11 cellular contexts compared by ENCODE assay signal in the genomic region with DNA sequence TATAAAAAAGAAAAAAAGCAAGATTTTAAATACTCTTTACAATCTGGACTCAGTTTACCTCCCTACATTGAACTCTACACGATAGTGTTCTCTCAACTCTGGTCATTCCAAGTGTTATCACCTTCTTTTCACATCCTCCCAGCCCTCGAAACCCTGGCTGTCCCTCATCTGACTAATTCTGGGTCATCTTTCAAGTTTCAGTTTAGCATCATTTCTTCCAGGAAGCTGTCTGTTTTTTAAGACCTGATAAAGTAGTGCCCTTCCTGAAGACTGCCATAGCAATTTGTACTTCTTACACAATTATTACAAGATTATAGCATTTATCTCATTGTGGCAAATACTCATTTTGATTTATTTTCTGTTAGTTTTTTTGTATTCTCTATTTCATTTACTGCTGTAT. TPM values are rescaled to one million over a fixed set of nuclear protein-coding genes. Genes with fewer than 3 reads are reported as not detected.
DNase-seq lines count a peak whose midpoint lies in the region; ATAC-seq, FAIRE-seq and TF ChIP-seq lines count a peak whose summit lies in the region.
"Had no signal": no experiment of that assay in that cellular context is flagged by ENCODE, and none has a peak within 500 bp of the region (broad histone marks: within the 10 kb centered on the region; RNA-seq: fewer than 3 reads in every experiment).

No MANE protein-coding gene starts in this region.

- H3K4me1 Mint-ChIP-seq in activated T-cell treated with anti-CD3 and anti-CD28 coated beads, Interleukin-2, amount 50 U/mL, for 24 hours (ENCODE audit: low read depth): peaks cover 18% of the 10 kb centered on the region
- peaks cover 11% of the 10 kb centered on the region for H3K4me1 Mint-ChIP-seq in activated T-helper 17 cell treated with anti-CD3 and anti-CD28 coated beads, Interleukin-2, amount 50 U/mL, for 72 hours

- 93% methylated on average over 2 of the region's 2 CpGs for WGBS in HepG2 (ENCODE audit: low lambda C conversion rate)

- H3K4me2 ChIP-seq in HepG2 (ENCODE audit: low read depth, low read length): peak overlapping the region; percentile 97

- ATAC-seq in activated T-helper 17 cell treated with anti-CD3 and anti-CD28 coated beads, Interleukin-2, amount 50 U/mL, for 72 hours (replicated peaks): peak; percentile 22
- no peak for ATAC-seq in HepG2
- no peak for ATAC-seq in thoracic aorta (ENCODE audit: insufficient number of reproducible peaks, low FRiP score, low read depth)

- TF ChIP-seq EP300 in HepG2 (IDR thresholded peaks at IDR 0.05; ENCODE audit: low read depth in 2 of 2, low read length in 2 of 2) (no peak), HepG2 (CRISPR knock-in tag; IDR thresholded peaks at IDR 0.05; ENCODE audit: borderline replicate concordance) (no peak)

- H3K4me3 Mint-ChIP-seq in activated T-cell treated with anti-CD3 and anti-CD28 coated beads, Interleukin-2, amount 50 U/mL, for 24 hours: peak overlapping the region; percentile 98
- H3K4me3 Mint-ChIP-seq in activated T-helper 17 cell treated with anti-CD3 and anti-CD28 coated beads, Interleukin-2, amount 50 U/mL, for 72 hours: peak overlapping the region; percentile 89

- H3K27me3 ChIP-seq in HepG2 (ENCODE audit: control insufficient read depth in 1 of 2, insufficient read depth in 2 of 2, low read length in 2 of 2) (no peaks in the 10 kb centered on the region), thoracic aorta (replicated peaks; ENCODE audit: insufficient read depth) (no peaks in the 10 kb centered on the region)
- H3K27me3 ChIP-seq: BE2C, Peyer's patch had no signal

- intact Hi-C loops in HepG2 (cut with micrococcal nuclease; ENCODE audit: unreplicated experiment): no loop called here

- DNase-seq in activated T-cell treated with anti-CD3 and anti-CD28 coated beads, Interleukin-2, amount 50 U/mL, for 24 hours: no peak
- DNase-seq in activated T-cell treated with anti-CD3 and anti-CD28 coated beads for 4 hours: no peak
- no peak for DNase-seq in HepG2 (ENCODE audit: low spot score)
- DNase-seq in thoracic aorta (ENCODE audit: low spot score): no peak
- no peak for DNase-seq in NCI-H748 treated with DMSO at 0.1 percent for 48 hours (lab: John Stamatoyannopoulos, UW)
- DNase-seq in GM13977 (ENCODE audit: low spot score): no peak
- no peak for DNase-seq in ecto neural progenitor cell (ENCODE audit: low spot score)
- DNase-seq: BE2C, islet precursor cell, Peyer's patch had no signal

- H2AFZ ChIP-seq in HepG2 (ENCODE audit: low read length): no peak overlapping the region

- H3K36me3 ChIP-seq in HepG2 (replicated peaks in 1 of 2; ENCODE audit: control insufficient read depth in 1 of 2, insufficient read depth in 2 of 2, low read length in 2 of 2) (no peaks in the 10 kb centered on the region), thoracic aorta (no peaks in the 10 kb centered on the region)
- H3K36me3 ChIP-seq: BE2C, Peyer's patch had no signal

- H3K9me3 ChIP-seq in HepG2 (ENCODE audit: low read length) (no peaks in the 10 kb centered on the region), thoracic aorta (no peaks in the 10 kb centered on the region)
- H3K9me3 ChIP-seq: BE2C, Peyer's patch had no signal

- no peak for FAIRE-seq in HepG2 (lab: Jason Lieb, UNC)

- TF ChIP-seq CTCF in HepG2 (CRISPR knock-in tag; IDR thresholded peaks at IDR 0.05) (no peak), thoracic aorta (IDR thresholded peaks at IDR 0.05) (no peak), GM13977 (IDR thresholded peaks at IDR 0.05; ENCODE audit: extremely low read depth, insufficient read depth, missing control alignments) (no peak)

- TF ChIP-seq RAD21 in HepG2 (CRISPR knock-in tag; IDR thresholded peaks at IDR 0.05): no peak

- H3K79me2 ChIP-seq in HepG2 (ENCODE audit: insufficient read depth, low read length): peaks cover 6% of the 10 kb centered on the region

- peaks cover 76% of the 10 kb centered on the region for H3K4me1 ChIP-seq in HepG2 (ENCODE audit: insufficient read depth, low read length)
- peaks cover 0 to 8% of the 10 kb centered on the region in 2 donors for H3K4me1 ChIP-seq in thoracic aorta (ENCODE audit: control insufficient read depth in 1 of 2, low read depth in 2 of 2)
- H3K4me1 ChIP-seq: BE2C had no signal

- CTCF ChIA-PET in HepG2 (lab: Yijun Ruan, JAX; ENCODE audit: low intra/inter-chr PET ratio, low total read pairs): no interaction called here

- H4K20me1 ChIP-seq in HepG2 (ENCODE audit: insufficient read depth, low read length): no peaks in the 10 kb centered on the region

- peaks cover 6% of the 10 kb centered on the region for H3K27me3 Mint-ChIP-seq in activated T-cell treated with anti-CD3 and anti-CD28 coated beads, Interleukin-2, amount 50 U/mL, for 24 hours
- peaks cover 3% of the 10 kb centered on the region for H3K27me3 Mint-ChIP-seq in activated T-helper 17 cell treated with anti-CD3 and anti-CD28 coated beads, Interleukin-2, amount 50 U/mL, for 72 hours

- H3K36me3 Mint-ChIP-seq in activated T-cell treated with anti-CD3 and anti-CD28 coated beads, Interleukin-2, amount 50 U/mL, for 24 hours (ENCODE audit: low read depth): peaks cover 14% of the 10 kb centered on the region
- H3K36me3 Mint-ChIP-seq in activated T-helper 17 cell treated with anti-CD3 and anti-CD28 coated beads, Interleukin-2, amount 50 U/mL, for 72 hours (ENCODE audit: low read depth): peaks cover 16% of the 10 kb centered on the region

- H3K9me3 Mint-ChIP-seq in activated T-cell treated with anti-CD3 and anti-CD28 coated beads, Interleukin-2, amount 50 U/mL, for 24 hours: no peaks in the 10 kb centered on the region
- no peaks in the 10 kb centered on the region for H3K9me3 Mint-ChIP-seq in activated T-helper 17 cell treated with anti-CD3 and anti-CD28 coated beads, Interleukin-2, amount 50 U/mL, for 72 hours

- in situ Hi-C loops in HepG2 (cut with HindIII; ENCODE audit: extremely low pct_ligation_motif_present, low pct_unique_long_range_greater_than_20kb): loop anchor here (10.0 kb wide), 1 partner anchor 53 kb away; no protein-coding TSS in a partner anchor
- in situ Hi-C loops in GM13977 (cut with MboI; ENCODE audit: low pct_unique_long_range_greater_than_20kb, low sequenced_read_pairs, unreplicated experiment): no loop called here

- TF ChIP-seq POLR2A in HepG2 (IDR thresholded peaks at IDR 0.05; ENCODE audit: insufficient read depth in 1 of 2, low read depth in 2 of 2, low read length in 2 of 2): no peak

- H3K27ac ChIP-seq in HepG2 (ENCODE audit: extremely low read length, insufficient read depth, low read length): peak overlapping the region; percentile 80
- H3K27ac ChIP-seq in thoracic aorta: no peak overlapping the region

- BruUV-seq in HepG2 (replicated peaks; lab: Mats Ljungman, UMichigan): no TSS peak

- POLR2A ChIA-PET in HepG2 (lab: Yijun Ruan, JAX): interaction anchor here (3.9 kb wide), 1 partner anchor 162 kb away, joined by 36 read pairs; a partner anchor contains a TSS

- H3K27ac Mint-ChIP-seq in activated T-cell treated with anti-CD3 and anti-CD28 coated beads, Interleukin-2, amount 50 U/mL, for 24 hours: peak overlapping the region; percentile 99
- peak overlapping the region; percentile 90 for H3K27ac Mint-ChIP-seq in activated T-helper 17 cell treated with anti-CD3 and anti-CD28 coated beads, Interleukin-2, amount 50 U/mL, for 72 hours

- H3K4me3 ChIP-seq in HepG2 (replicated peaks in 1 of 3; ENCODE audit: insufficient read depth in 1 of 3, low read depth in 2 of 3, low read length in 3 of 3) (peak overlapping the region; percentile 90 to 96 (median 93); a peak in 4 of 6 replicates), thoracic aorta (peak overlapping the region; percentile 91)

- peak overlapping the region; percentile 77 for H3K9ac ChIP-seq in HepG2 (ENCODE audit: insufficient read depth, low read depth, low read length)

RNA-seq across cellular contexts. Expression of a gene that starts 1.2 kb away (rescaled TPM):
- 1 to 10 TPM; 6.2 to 7.8 TPM for total RNA-seq in activated T-helper 17 cell treated with anti-CD3 and anti-CD28 coated beads, Interleukin-2, amount 50 U/mL, for 72 hours
- total RNA-seq in HepG2 (2016; rRNA removed; fragmentation: Illumina TruSeq; extraction: Trizol) (6.1 and 12.7 TPM in 2 replicates), thoracic aorta (1 to 10 TPM; 1.6 TPM)
- 2.6 and 6.2 TPM in 2 replicates for total RNA-seq in HepG2 (2016; cell fraction: cytosol; rRNA removed; fragmentation: Illumina TruSeq; extraction: Trizol; ENCODE audit: low read depth)
- total RNA-seq in HepG2 (2016; cell fraction: insoluble cytoplasmic fraction; rRNA removed; fragmentation: Illumina TruSeq; extraction: Trizol): 7.8 and 11.4 TPM in 2 replicates
- 4.5 and 4.8 TPM in 2 replicates for total RNA-seq in HepG2 (2016; cell fraction: membrane; rRNA removed; fragmentation: Illumina TruSeq; extraction: Trizol)
- total RNA-seq in HepG2 (2016; cell fraction: nucleus; rRNA removed; fragmentation: Illumina TruSeq; extraction: Trizol): 5.6 and 13.0 TPM in 2 replicates
- polyA plus RNA-seq in HepG2 (2011; rRNA removed): 4.5 and 5.5 TPM in 2 replicates
- polyA plus RNA-seq in HepG2 (2011; cell fraction: cytosol; rRNA removed): 1.9 and 2.6 TPM in 2 replicates
- 1.2 and 2.2 TPM in 2 replicates for polyA plus RNA-seq in HepG2 (2011; cell fraction: nucleus; rRNA removed)
- 3.5 and 6.1 TPM in 2 replicates for polyA plus RNA-seq in HepG2 (2012)
- polyA plus RNA-seq in HepG2 (2016; cell fraction: cytosol; fragmentation: Illumina TruSeq; extraction: Trizol; ENCODE audit: low read depth): 3.2 and 3.5 TPM in 2 replicates
- 7.9 and 10.9 TPM in 2 replicates for polyA plus RNA-seq in HepG2 (2016; cell fraction: insoluble cytoplasmic fraction; fragmentation: Illumina TruSeq; extraction: Trizol; ENCODE audit: low read depth)
- polyA plus RNA-seq in HepG2 (2016; cell fraction: membrane; fragmentation: Illumina TruSeq; extraction: Trizol; ENCODE audit: low read depth): 4.2 and 7.1 TPM in 2 replicates
- 10.4 and 11.9 TPM in 2 replicates for polyA plus RNA-seq in HepG2 (2016; cell fraction: nucleus; fragmentation: Illumina TruSeq; extraction: Trizol; ENCODE audit: insufficient read depth, low read depth)
- 13.9 and 20.9 TPM in 2 replicates for polyA minus RNA-seq in HepG2 (2011; rRNA and poly(A)+ RNA removed; ENCODE audit: low replicate concordance)
- 0.62 and 3.3 TPM in 2 replicates for polyA minus RNA-seq in HepG2 (2011; cell fraction: cytosol; rRNA and poly(A)+ RNA removed)
- 4.2 and 5.0 TPM in 2 replicates for polyA minus RNA-seq in HepG2 (2011; cell fraction: nucleus; rRNA and poly(A)+ RNA removed)

RNA-seq across cellular contexts. Expression of a gene that starts 45.6 kb away (rescaled TPM):
- total RNA-seq in activated T-helper 17 cell treated with anti-CD3 and anti-CD28 coated beads, Interleukin-2, amount 50 U/mL, for 72 hours: under 1 TPM; 0.04 to 0.48 TPM
- total RNA-seq in HepG2 (2016; rRNA removed; fragmentation: Illumina TruSeq; extraction: Trizol) (11.9 and 14.5 TPM in 2 replicates), thoracic aorta (1 to 10 TPM; 8.0 to 9.9 TPM)
- 71.5 and 79.3 TPM in 2 replicates for total RNA-seq in HepG2 (2016; cell fraction: cytosol; rRNA removed; fragmentation: Illumina TruSeq; extraction: Trizol; ENCODE audit: low read depth)
- 15.0 and 17.4 TPM in 2 replicates for total RNA-seq in HepG2 (2016; cell fraction: insoluble cytoplasmic fraction; rRNA removed; fragmentation: Illumina TruSeq; extraction: Trizol)
- total RNA-seq in HepG2 (2016; cell fraction: membrane; rRNA removed; fragmentation: Illumina TruSeq; extraction: Trizol): 26.6 and 27.6 TPM in 2 replicates
- 10.3 and 10.9 TPM in 2 replicates for total RNA-seq in HepG2 (2016; cell fraction: nucleus; rRNA removed; fragmentation: Illumina TruSeq; extraction: Trizol)
- polyA plus RNA-seq in HepG2 (2011; rRNA removed): 4.1 and 4.7 TPM in 2 replicates
- 1.9 and 3.6 TPM in 2 replicates for polyA plus RNA-seq in HepG2 (2011; cell fraction: cytosol; rRNA removed)
- polyA plus RNA-seq in HepG2 (2011; cell fraction: nucleus; rRNA removed): 1.00 and 1.9 TPM in 2 replicates
- 10.2 and 17.7 TPM in 2 replicates for polyA plus RNA-seq in HepG2 (2012)
- 2.5 and 3.6 TPM in 2 replicates for polyA plus RNA-seq in HepG2 (2016; cell fraction: cytosol; fragmentation: Illumina TruSeq; extraction: Trizol; ENCODE audit: low read depth)
- 9.3 and 10.5 TPM in 2 replicates for polyA plus RNA-seq in HepG2 (2016; cell fraction: insoluble cytoplasmic fraction; fragmentation: Illumina TruSeq; extraction: Trizol; ENCODE audit: low read depth)
- 6.3 and 7.5 TPM in 2 replicates for polyA plus RNA-seq in HepG2 (2016; cell fraction: membrane; fragmentation: Illumina TruSeq; extraction: Trizol; ENCODE audit: low read depth)
- 9.9 and 11.4 TPM in 2 replicates for polyA plus RNA-seq in HepG2 (2016; cell fraction: nucleus; fragmentation: Illumina TruSeq; extraction: Trizol; ENCODE audit: insufficient read depth, low read depth)
- polyA minus RNA-seq in HepG2 (2011; rRNA and poly(A)+ RNA removed; ENCODE audit: low replicate concordance): 7.5 and 9.8 TPM in 2 replicates
- polyA minus RNA-seq in HepG2 (2011; cell fraction: cytosol; rRNA and poly(A)+ RNA removed): 9.3 and 10.9 TPM in 2 replicates
- polyA minus RNA-seq in HepG2 (2011; cell fraction: nucleus; rRNA and poly(A)+ RNA removed): 7.2 and 7.9 TPM in 2 replicates

Comparison
In these comparisons a context has a peak if more than half of its experiments do, and no peak if none do; other contexts are left out.
1. RNA of a gene that starts 45.6 kb away (total RNA-seq): 10.3 to 79.3 TPM in HepG2 and 8.0 to 9.9 TPM in thoracic aorta; 0.04 to 0.48 TPM in activated T-helper 17 cell treated with anti-CD3 and anti-CD28 coated beads, Interleukin-2, amount 50 U/mL, for 72 hours; every median in the first group is over 4 times any median in the second.